37 cellular contexts compared by ENCODE assay signal in the genomic region with DNA sequence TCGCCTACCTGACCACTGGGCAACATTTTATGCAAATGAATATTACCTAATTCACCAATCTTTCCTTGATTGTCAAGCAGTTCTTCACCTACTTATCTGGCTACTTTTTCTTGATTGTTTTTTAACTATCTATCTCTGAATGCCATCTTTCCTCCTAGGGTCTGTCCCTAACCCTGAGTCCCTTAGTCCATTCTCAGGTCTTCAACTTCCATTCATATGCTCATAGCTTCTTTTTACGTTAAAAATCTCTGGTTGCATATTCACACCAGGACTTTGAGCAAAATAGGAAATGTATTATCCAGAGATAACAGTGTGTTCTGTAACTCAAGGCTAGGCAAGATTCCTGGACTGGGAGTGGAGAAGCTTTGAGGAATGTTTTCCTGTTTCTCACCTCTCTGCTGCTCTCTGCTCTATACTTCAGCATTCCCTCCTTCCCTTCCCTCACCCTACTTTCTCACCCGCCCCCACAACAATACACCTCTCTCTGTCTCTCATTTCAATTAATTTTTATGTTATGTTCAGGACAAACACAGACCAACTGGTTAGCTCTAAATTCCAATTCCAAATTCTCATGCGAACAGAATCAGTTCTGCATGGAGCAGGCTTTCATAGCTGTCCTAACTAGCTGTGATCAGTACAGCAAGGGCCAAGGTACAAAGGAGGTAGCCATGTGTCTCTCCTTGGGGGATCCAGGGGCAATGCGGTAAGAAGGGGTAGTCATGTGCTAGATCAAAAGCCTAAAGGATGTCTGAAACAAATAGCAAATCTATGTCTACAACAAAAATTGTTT.
"Had no signal": no experiment of that assay in that cellular context is flagged by ENCODE, and none has a peak within 500 bp of the region (broad histone marks: within the 10 kb centered on the region; RNA-seq: fewer than 3 reads in every experiment).

No MANE protein-coding gene starts in this region.

- H3K4me1 Mint-ChIP-seq: activated CD4-positive, alpha-beta T cell treated with anti-CD3 and anti-CD28 coated beads, Interleukin-2, amount 10 ng/mL, durations not matched to agents 24 days and 14 days; activated T-helper 17 cell treated with anti-CD3 and anti-CD28 coated beads, Interleukin-2, amount 50 U/mL, for 72 hours; naive B cell; nephron progenitor cell; stimulated activated memory B cell treated with anti-CD40 and anti-IgM and Interleukin-4, amounts not matched to agents 10 μg/mL and 1 μg/mL and 100 μg/mL, for 72 hours; stimulated activated naive CD8-positive, alpha-beta T cell treated with anti-CD3 and anti-CD28 coated beads, Interleukin-15, amount 100 ng/mL, for 72 hours had no signal

- DNase-seq: activated CD4-positive, alpha-beta memory T cell treated with anti-CD3 and anti-CD28 coated beads for 36 hours; activated CD4-positive, alpha-beta T cell treated with anti-CD3 and anti-CD28 coated beads, Interleukin-2, amount 10 ng/mL, durations not matched to agents 24 days and 14 days; activated CD4-positive, CD25-positive, alpha-beta regulatory T cell treated with anti-CD3 and anti-CD28 coated beads, Interleukin-2, amount 50 U/mL, for 72 hours; activated CD8-positive, alpha-beta memory T cell treated with anti-CD3 and anti-CD28 coated beads, Interleukin-2, amount 50 U/mL, for 48 hours; activated gamma-delta T cell treated with Interleukin-2 at 50 U/mL for 16 hours; activated naive CD4-positive, alpha-beta T cell treated with anti-CD3 and anti-CD28 coated beads, Interleukin-2, amount 50 U/mL, for 16 hours; activated T-cell treated with anti-CD3 and anti-CD28 coated beads, Interleukin-2, amount 50 U/mL, for 4 hours; amniotic stem cell; brain microvascular endothelial cell; dorsolateral prefrontal cortex; effector memory CD4-positive, alpha-beta T cell; erythroblast; gastrocnemius medialis; glutamatergic neuron; left cardiac atrium; left ventricle myocardium superior; mammary epithelial cell; naive B cell; nephron progenitor cell; ovary; retina; sigmoid colon; stimulated activated CD4-positive, alpha-beta T cell treated with anti-CD3 and anti-CD28 coated beads, Interleukin-1b, Interleukin-23, amount 100 ng/mL, for 48 hours; stimulated activated CD4-positive, alpha-beta T cell treated with anti-CD3 and anti-CD28 coated beads, Interleukin-4, amount 100 ng/mL, for 4 hours; stimulated activated CD8-positive, alpha-beta memory T cell treated with anti-CD3 and anti-CD28 coated beads, Interleukin-4, amount 100 ng/mL, for 48 hours; stimulated activated naive CD8-positive, alpha-beta T cell treated with anti-CD3 and anti-CD28 coated beads, Interleukin-15, amount 100 ng/mL, for 72 hours; substantia nigra; T1000; upper lobe of right lung; WERI-Rb-1 had no signal

- H3K27ac ChIP-seq: brain microvascular endothelial cell, coronary artery, dorsolateral prefrontal cortex, gastrocnemius medialis, ovary, sigmoid colon, upper lobe of right lung, WERI-Rb-1 had no signal

- H3K4me2 ChIP-seq: smooth muscle cell had no signal

- H3K4me3 Mint-ChIP-seq: activated CD4-positive, alpha-beta memory T cell treated with anti-CD3 and anti-CD28 coated beads for 36 hours; activated CD4-positive, alpha-beta T cell treated with anti-CD3 and anti-CD28 coated beads, Interleukin-2, amount 10 ng/mL, durations not matched to agents 24 days and 14 days; activated T-cell treated with anti-CD3 and anti-CD28 coated beads, Interleukin-2, amount 50 U/mL, for 4 hours; activated T-helper 17 cell treated with anti-CD3 and anti-CD28 coated beads, Interleukin-2, amount 50 U/mL, for 72 hours; mesothelial cell of epicardium; naive B cell; nephron progenitor cell; stimulated activated memory B cell treated with anti-CD40 and anti-IgM and Interleukin-4, amounts not matched to agents 10 μg/mL and 1 μg/mL and 100 μg/mL, for 72 hours; stimulated activated naive CD8-positive, alpha-beta T cell treated with anti-CD3 and anti-CD28 coated beads, Interleukin-15, amount 100 ng/mL, for 72 hours; T-helper 1 cell treated with Interleukin-12 subunit alpha and Interleukin-12 subunit beta and Interleukin-4 antibody, amounts not matched to agents 30 μg/mL and 1 μg/mL, for 36 hours had no signal

- H3K27ac Mint-ChIP-seq: activated CD4-positive, alpha-beta memory T cell treated with anti-CD3 and anti-CD28 coated beads for 36 hours; activated CD4-positive, alpha-beta T cell treated with anti-CD3 and anti-CD28 coated beads, Interleukin-2, amount 10 ng/mL, durations not matched to agents 24 days and 14 days; activated T-helper 17 cell treated with anti-CD3 and anti-CD28 coated beads, Interleukin-2, amount 50 U/mL, for 72 hours; mesothelial cell of epicardium; nephron progenitor cell; progenitor cell of endocrine pancreas; stimulated activated memory B cell treated with anti-CD40 and anti-IgM and Interleukin-4, amounts not matched to agents 10 μg/mL and 1 μg/mL and 100 μg/mL, for 72 hours; stimulated activated naive CD8-positive, alpha-beta T cell treated with anti-CD3 and anti-CD28 coated beads, Interleukin-15, amount 100 ng/mL, for 72 hours; T-helper 1 cell treated with Interleukin-12 subunit alpha and Interleukin-12 subunit beta and Interleukin-4 antibody, amounts not matched to agents 30 μg/mL and 1 μg/mL, for 36 hours had no signal

- H3K9me3 ChIP-seq: gastrocnemius medialis, ovary, sigmoid colon, upper lobe of right lung had no signal

- H3K4me3 ChIP-seq: coronary artery, dorsolateral prefrontal cortex, gastrocnemius medialis, ovary, sigmoid colon, smooth muscle cell, upper lobe of right lung had no signal

- H3K27me3 ChIP-seq: brain microvascular endothelial cell, dorsolateral prefrontal cortex, gastrocnemius medialis, ovary, sigmoid colon, upper lobe of right lung had no signal

- H3K36me3 Mint-ChIP-seq: activated CD4-positive, alpha-beta memory T cell treated with anti-CD3 and anti-CD28 coated beads for 36 hours; mesothelial cell of epicardium; naive B cell; stimulated activated memory B cell treated with anti-CD40 and anti-IgM and Interleukin-4, amounts not matched to agents 10 μg/mL and 1 μg/mL and 100 μg/mL, for 72 hours had no signal

- H3K4me1 ChIP-seq: gastrocnemius medialis, sigmoid colon, upper lobe of right lung had no signal

- H3K27me3 Mint-ChIP-seq: activated CD4-positive, alpha-beta memory T cell treated with anti-CD3 and anti-CD28 coated beads for 36 hours; activated CD4-positive, alpha-beta T cell treated with anti-CD3 and anti-CD28 coated beads, Interleukin-2, amount 10 ng/mL, durations not matched to agents 24 days and 14 days; activated T-helper 17 cell treated with anti-CD3 and anti-CD28 coated beads, Interleukin-2, amount 50 U/mL, for 72 hours; naive B cell; stimulated activated memory B cell treated with anti-CD40 and anti-IgM and Interleukin-4, amounts not matched to agents 10 μg/mL and 1 μg/mL and 100 μg/mL, for 72 hours; stimulated activated naive CD8-positive, alpha-beta T cell treated with anti-CD3 and anti-CD28 coated beads, Interleukin-15, amount 100 ng/mL, for 72 hours had no signal

- ATAC-seq: activated T-cell treated with anti-CD3 and anti-CD28 coated beads, Interleukin-2, amount 50 U/mL, for 4 hours; activated T-helper 17 cell treated with anti-CD3 and anti-CD28 coated beads, Interleukin-2, amount 50 U/mL, for 72 hours; gastrocnemius medialis; left cardiac atrium; left ventricle myocardium superior; stimulated activated memory B cell treated with anti-CD40 and anti-IgM and Interleukin-4, amounts not matched to agents 10 μg/mL and 1 μg/mL and 100 μg/mL, for 72 hours; stimulated activated naive CD8-positive, alpha-beta T cell treated with anti-CD3 and anti-CD28 coated beads, Interleukin-15, amount 100 ng/mL, for 72 hours; upper lobe of right lung had no signal

- H3K36me3 ChIP-seq: brain microvascular endothelial cell, gastrocnemius medialis, ovary, sigmoid colon, upper lobe of right lung, WERI-Rb-1 had no signal

- H3K9me3 Mint-ChIP-seq: activated T-cell treated with anti-CD3 and anti-CD28 coated beads, Interleukin-2, amount 50 U/mL, for 4 hours; mesothelial cell of epicardium; nephron progenitor cell; stimulated activated memory B cell treated with anti-CD40 and anti-IgM and Interleukin-4, amounts not matched to agents 10 μg/mL and 1 μg/mL and 100 μg/mL, for 72 hours; T-helper 1 cell treated with Interleukin-12 subunit alpha and Interleukin-12 subunit beta and Interleukin-4 antibody, amounts not matched to agents 30 μg/mL and 1 μg/mL, for 36 hours had no signal
